8 cellular contexts compared by ENCODE assay signal in genomic region chrX:48002929-48003328, GRCh38. TPM values are rescaled to one million over a fixed set of nuclear protein-coding genes. Genes with fewer than 3 reads are reported as not detected.
DNase-seq lines count a peak whose midpoint lies in the region; TF ChIP-seq lines count a peak whose summit lies in the region.

No MANE protein-coding gene starts in this region.

- H3K9me3 ChIP-seq in SJCRH30 (replicated peaks) (no peaks in the 10 kb centered on the region), esophagus muscularis mucosa (no peaks in the 10 kb centered on the region), sigmoid colon (no peaks in the 10 kb centered on the region)

- no peaks in the 10 kb centered on the region for H3K27me3 ChIP-seq in SJCRH30
- no peaks in the 10 kb centered on the region for H3K27me3 ChIP-seq in esophagus muscularis mucosa
- no peaks in the 10 kb centered on the region for H3K27me3 ChIP-seq in sigmoid colon

- H3K36me3 ChIP-seq in SJCRH30 (0 out of 2 replicates have a peak, but pooled peaks cover 3% of the 10 kb centered on the region), esophagus muscularis mucosa (no peaks in the 10 kb centered on the region), sigmoid colon (no peaks in the 10 kb centered on the region)

- TF ChIP-seq POLR2A in esophagus muscularis mucosa (IDR thresholded peaks at IDR 0.05; ENCODE audit: low read depth) (no peak), sigmoid colon (IDR thresholded peaks at IDR 0.05) (no peak), lower leg skin (IDR thresholded peaks at IDR 0.05) (no peak)

- no peak for TF ChIP-seq EP300 in esophagus muscularis mucosa (IDR thresholded peaks at IDR 0.05)
- no peak for TF ChIP-seq EP300 in sigmoid colon (IDR thresholded peaks at IDR 0.05)

- intact Hi-C loops in esophagus muscularis mucosa (cut with DNase I) (no loop called here), sigmoid colon (cut with DNase I) (no loop called here), lower leg skin (cut with DNase I; ENCODE audit: low total_unique reads) (no loop called here)

- peak overlapping the region; percentile 72 for H3K4me3 ChIP-seq in GM08714 (ENCODE audit: low read length)
- H3K4me3 ChIP-seq in SJCRH30: peak overlapping the region; percentile 67
- H3K4me3 ChIP-seq in esophagus muscularis mucosa: peak overlapping the region; percentile 56 to 64 (median 62)
- peak overlapping the region; percentile 44 to 59 (median 58) for H3K4me3 ChIP-seq in sigmoid colon
- H3K4me3 ChIP-seq in lower leg skin (ENCODE audit: low read depth, poor library complexity, severe bottlenecking): no peak overlapping the region

- no peak overlapping the region for H3K27ac ChIP-seq in SJCRH30
- peak overlapping the region in 3 of 4 donors; percentile 74 to 82 (median 76) for H3K27ac ChIP-seq in esophagus muscularis mucosa (replicated peaks in 1 of 4)
- H3K27ac ChIP-seq in sigmoid colon: peak overlapping the region in 2 of 4 donors; percentile 76 to 77

- no peak for DNase-seq in SJCRH30
- no peak for DNase-seq in esophagus muscularis mucosa (ENCODE audit: extremely low spot score)
- no peak for DNase-seq in sigmoid colon
- no peak for DNase-seq in globus pallidus (ENCODE audit: low spot score)
- DNase-seq in lower leg skin (ENCODE audit: low spot score in 2 of 2): no peak
- DNase-seq in NCI-H510A treated with DMSO at 0.1 percent for 48 hours (lab: John Stamatoyannopoulos, UW): no peak
- DNase-seq in stimulated activated CD8-positive, alpha-beta memory T cell treated with anti-CD3 and anti-CD28 coated beads, Interleukin-4, amount 100 ng/mL, for 48 hours: no peak

- H3K4me1 ChIP-seq in SJCRH30: no peaks in the 10 kb centered on the region
- H3K4me1 ChIP-seq in esophagus muscularis mucosa: peaks cover 0 to 17% (median 12%) of the 10 kb centered on the region in 4 donors
- H3K4me1 ChIP-seq in sigmoid colon: peaks cover 0 to 9% (median 0%) of the 10 kb centered on the region in 4 donors

- TF ChIP-seq CTCF in esophagus muscularis mucosa (IDR thresholded peaks at IDR 0.05) (no peak), sigmoid colon (IDR thresholded peaks at IDR 0.05) (no peak), lower leg skin (IDR thresholded peaks at IDR 0.05) (no peak)

- WGBS in esophagus muscularis mucosa: 48% methylated on average over 7 of the region's 7 CpGs
- 44 to 52% methylated on average over 7 of the region's 7 CpGs for WGBS in sigmoid colon, 2 donors
- 39 to 57% methylated on average over 7 of the region's 7 CpGs for WGBS in lower leg skin, 2 donors

RNA-seq across cellular contexts. Expression of gene ZNF182, which starts 0.9 kb away (rescaled TPM):
- total RNA-seq in SJCRH30 (2014; rRNA removed; shearing (Covaris generic)): 4.2 and 4.4 TPM in 2 replicates
- total RNA-seq in esophagus muscularis mucosa (1 to 10 TPM; 3.5 to 6.2 (median 3.9) TPM), sigmoid colon (1 to 10 TPM; 3.9 to 6.4 (median 4.2) TPM), lower leg skin (1 to 10 TPM; 2.2 to 4.1 (median 4.1) TPM)
- 1 to 10 TPM in 1 of 3 donors, under 1 TPM in 2; 0.60 to 3.7 (median 0.92) TPM for polyA plus RNA-seq in sigmoid colon

RNA-seq across cellular contexts. Expression of gene SPACA5, which starts 3.9 kb away (rescaled TPM):
- not detected in 2 replicates for total RNA-seq in SJCRH30 (2014; rRNA removed; shearing (Covaris generic))
- total RNA-seq in esophagus muscularis mucosa (not detected), sigmoid colon (not detected), lower leg skin (not detected)
- polyA plus RNA-seq in sigmoid colon: not detected
